32 cellular contexts compared by ENCODE assay signal in genomic region chr9:13500034-13500433, GRCh38.
DNase-seq lines count a peak whose midpoint lies in the region; ATAC-seq, FAIRE-seq and TF ChIP-seq lines count a peak whose summit lies in the region.
"Had no signal": no experiment of that assay in that cellular context is flagged by ENCODE, and none has a peak within 500 bp of the region (broad histone marks: within the 10 kb centered on the region; RNA-seq: fewer than 3 reads in every experiment).

No MANE protein-coding gene starts in this region.

- no peaks in the 10 kb centered on the region for H3K36me3 ChIP-seq in psoas muscle (ENCODE audit: insufficient read depth in 1 of 2, low read depth in 1 of 2)
- H3K36me3 ChIP-seq: BLaER1 treated with 17β-estradiol and CSF1 and Interleukin-3, amounts not matched to agents 10 nM and 100 nM had no signal

- H3K27me3 Mint-ChIP-seq in glutamatergic neuron (ENCODE audit: unreplicated experiment): no peaks in the 10 kb centered on the region
- H3K27me3 Mint-ChIP-seq: CD4-positive, alpha-beta T cell had no signal

- H3K9me3 Mint-ChIP-seq in glutamatergic neuron (ENCODE audit: unreplicated experiment): no peaks in the 10 kb centered on the region

- intact Hi-C loops in psoas muscle (cut with DNase I): no loop called here

- no peaks in the 10 kb centered on the region for H3K4me1 ChIP-seq in psoas muscle
- H3K4me1 ChIP-seq: BLaER1 treated with 17β-estradiol and CSF1 and Interleukin-3, amounts not matched to agents 10 nM and 100 nM had no signal

- H3K4me1 Mint-ChIP-seq in glutamatergic neuron (ENCODE audit: low read depth, unreplicated experiment): peaks cover 3% of the 10 kb centered on the region

- WGBS in psoas muscle, 3 donors: 36 to 44% (median 38%) methylated on average over 1 of the region's 1 CpG

- no peak overlapping the region for H3K4me3 ChIP-seq in psoas muscle
- H3K4me3 ChIP-seq: BLaER1 treated with 17β-estradiol and CSF1 and Interleukin-3, amounts not matched to agents 10 nM and 100 nM; K562; PC-9; SK-N-MC had no signal

- no peak for FAIRE-seq in RCC 7860 (lab: Jason Lieb, UNC)
- FAIRE-seq: D721Med, GM12891, HTR-8/SVneo, K562 had no signal

- no peak overlapping the region for H3K27ac ChIP-seq in psoas muscle
- H3K27ac ChIP-seq: BLaER1 treated with 17β-estradiol and CSF1 and Interleukin-3, amounts not matched to agents 10 nM and 100 nM; PC-9; SK-N-MC had no signal

- H3K4me3 Mint-ChIP-seq in glutamatergic neuron (ENCODE audit: unreplicated experiment): no peak overlapping the region
- H3K4me3 Mint-ChIP-seq: CD4-positive, alpha-beta T cell had no signal

- TF ChIP-seq CTCF in glutamatergic neuron (IDR thresholded peaks at IDR 0.05; ENCODE audit: partially characterized antibody, unreplicated experiment): no peak
- no peak for TF ChIP-seq CTCF in psoas muscle (IDR thresholded peaks at IDR 0.05)

- peak; percentile 56 to 85 (median 79) for ATAC-seq in psoas muscle
- no peak for ATAC-seq in HG03460 (IDR thresholded peaks at IDR 0.05; ENCODE audit: unreplicated experiment)
- ATAC-seq: HCT116, K562 had no signal

- DNase-seq in NCI-H446 treated with DMSO at 0.1 percent for 48 hours (lab: John Stamatoyannopoulos, UW): peak; percentile 64
- no peak for DNase-seq in NCI-H446 (lab: John Stamatoyannopoulos, UW)
- DNase-seq in ELF-1 (ENCODE audit: low read depth, low spot score): peak; percentile 21
- DNase-seq in glutamatergic neuron: no peak
- peak; percentile 22 to 69 for DNase-seq in psoas muscle
- no peak for DNase-seq in RCC 7860 (ENCODE audit: low spot score)
- DNase-seq in Ammon's horn (ENCODE audit: low spot score): no peak
- DNase-seq: 8988T; CD4-positive, alpha-beta T cell; DMS79; EL; GF-D8; Kasumi-1; MV-4-11; NCI-H1105; NCI-H1436 treated with DMSO at 0.1 percent for 48 hours; NCI-H187 treated with DMSO at 0.1 percent for 48 hours; NCI-H2171 treated with DMSO at 0.1 percent for 48 hours; NCI-H526; NCI-H82; NK-92 treated with Interleukin-12 subunit alpha and Interleukin-12 subunit beta, amount 100 ng/mL, for 24 hours; PC-9; RPMI8226; SHP77 treated with DMSO at 0.1 percent for 48 hours had no signal

- H3K9me3 ChIP-seq in psoas muscle: no peaks in the 10 kb centered on the region

- peak overlapping the region; percentile 15 for H3K27ac Mint-ChIP-seq in glutamatergic neuron (ENCODE audit: unreplicated experiment)
- H3K27ac Mint-ChIP-seq: CD4-positive, alpha-beta T cell had no signal

- no peaks in the 10 kb centered on the region for H3K36me3 Mint-ChIP-seq in glutamatergic neuron (ENCODE audit: unreplicated experiment)

- H3K27me3 ChIP-seq in psoas muscle (ENCODE audit: insufficient read depth in 3 of 3, low read length in 2 of 3): no peaks in the 10 kb centered on the region
- H3K27me3 ChIP-seq: BLaER1 treated with 17β-estradiol and CSF1 and Interleukin-3, amounts not matched to agents 10 nM and 100 nM had no signal

Comparison
In these comparisons a context has a peak if more than half of its experiments do, and no peak if none do; other contexts are left out.
1. DNase-seq: peak in NCI-H446 treated with DMSO at 0.1 percent for 48 hours (single experiment), ELF-1 (single experiment) and psoas muscle (2 of 2); none in NCI-H446 (0 of 2), glutamatergic neuron (single experiment), RCC 7860 (single experiment) and Ammon's horn (single experiment).